ENCODE assay signal across 21 cellular contexts in the genomic region with DNA sequence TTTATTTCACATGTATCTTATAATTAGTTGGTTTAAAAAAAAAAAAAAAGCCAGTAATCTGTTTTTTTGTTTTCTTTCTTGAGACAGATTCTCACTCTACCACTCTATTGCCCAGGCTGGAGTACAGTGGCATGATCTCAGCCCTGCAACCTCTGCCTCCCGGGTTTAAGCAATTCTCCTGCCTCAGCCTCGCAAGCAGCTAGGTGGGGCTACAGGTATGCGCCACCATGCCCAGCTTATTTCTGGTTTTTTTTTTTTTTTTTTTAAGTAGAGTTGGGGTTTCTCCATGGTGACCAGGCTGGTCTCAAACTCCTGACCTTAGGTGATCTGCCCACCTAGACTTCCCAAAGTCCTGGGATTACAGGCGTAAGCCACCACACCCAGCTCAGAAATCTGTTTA.
"Had no signal": no experiment of that assay in that cellular context is flagged by ENCODE, and none has a peak within 500 bp of the region (broad histone marks: within the 10 kb centered on the region; RNA-seq: fewer than 3 reads in every experiment).

No MANE protein-coding gene starts in this region.

- H3K36me3 Mint-ChIP-seq: activated naive CD8-positive, alpha-beta T cell treated with anti-CD3 and anti-CD28 coated beads for 36 hours had no signal

- H3K4me3 ChIP-seq: body of pancreas, colonic mucosa, prostate gland, skin epidermis, tibial nerve, vagina had no signal

- H3K27ac Mint-ChIP-seq: activated naive CD8-positive, alpha-beta T cell treated with anti-CD3 and anti-CD28 coated beads for 36 hours; activated T-cell treated with anti-CD3 and anti-CD28 coated beads, Interleukin-2, amount 50 U/mL, for 72 hours; nephron had no signal

- H3K27ac ChIP-seq: body of pancreas, colonic mucosa, prostate gland, skin epidermis, tibial nerve, vagina had no signal

- H3K27me3 ChIP-seq: body of pancreas, colonic mucosa, tibial nerve, vagina had no signal

- H3K9me3 ChIP-seq: body of pancreas, colonic mucosa, prostate gland, tibial nerve, vagina had no signal

- H3K4me3 Mint-ChIP-seq: activated naive CD8-positive, alpha-beta T cell treated with anti-CD3 and anti-CD28 coated beads for 36 hours; activated T-cell treated with anti-CD3 and anti-CD28 coated beads, Interleukin-2, amount 50 U/mL, for 72 hours; nephron had no signal

- H3K4me1 Mint-ChIP-seq: nephron had no signal

- H3K4me1 ChIP-seq: body of pancreas, colonic mucosa, prostate gland, tibial nerve, vagina had no signal

- ATAC-seq: activated T-cell treated with anti-CD3 and anti-CD28 coated beads, Interleukin-2, amount 50 U/mL, for 72 hours; body of pancreas; right cardiac atrium had no signal

- H3K36me3 ChIP-seq: colonic mucosa, prostate gland, tibial nerve, vagina had no signal

- DNase-seq: activated CD4-positive, alpha-beta T cell treated with anti-CD3 and anti-CD28 coated beads, Interleukin-2, amount 50 U/mL, for 48 hours; activated CD4-positive, CD25-positive, alpha-beta regulatory T cell treated with anti-CD3 and anti-CD28 coated beads, Interleukin-2, amount 50 U/mL, for 72 hours; activated gamma-delta T cell; activated naive CD8-positive, alpha-beta T cell treated with anti-CD3 and anti-CD28 coated beads for 36 hours; activated T-cell treated with anti-CD3 and anti-CD28 coated beads, Interleukin-2, amount 50 U/mL, for 72 hours; amygdala; body of pancreas; central memory CD4-positive, alpha-beta T cell; colonic mucosa; foreskin fibroblast; glutamatergic neuron; hypothalamus; kidney glomerular epithelial cell; right cardiac atrium; stimulated activated CD4-positive, alpha-beta T cell treated with anti-CD3 and anti-CD28 coated beads, Interleukin-4, amount 100 ng/mL, for 24 hours; stimulated activated naive CD4-positive, alpha-beta T cell had no signal
